16 cellular contexts compared by ENCODE assay signal in the genomic region with DNA sequence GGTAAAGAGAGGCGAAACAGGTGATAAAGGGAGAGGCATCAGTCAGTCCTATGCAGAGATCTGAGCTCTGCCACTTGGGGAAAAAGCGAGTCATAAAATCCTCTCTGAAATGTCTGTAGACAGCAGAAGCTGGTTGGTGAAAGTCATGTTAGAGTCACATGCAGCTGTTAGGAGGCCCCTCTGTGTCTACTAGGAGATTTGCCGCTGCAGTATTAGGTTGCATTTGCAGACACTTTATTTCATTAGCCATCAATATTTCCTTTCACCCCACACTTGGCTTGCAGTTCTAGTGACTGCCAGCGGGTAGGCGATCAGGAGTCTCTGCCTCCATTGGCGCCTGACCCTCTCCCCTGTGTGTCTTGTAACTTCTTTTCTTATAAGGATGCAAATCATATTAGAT. TPM values are rescaled to one million over a fixed set of nuclear protein-coding genes. Genes with fewer than 3 reads are reported as not detected.
DNase-seq lines count a peak whose midpoint lies in the region; ATAC-seq and TF ChIP-seq lines count a peak whose summit lies in the region.
"Had no signal": no experiment of that assay in that cellular context is flagged by ENCODE, and none has a peak within 500 bp of the region (broad histone marks: within the 10 kb centered on the region; RNA-seq: fewer than 3 reads in every experiment).

No MANE protein-coding gene starts in this region.

- no peaks in the 10 kb centered on the region for H3K36me3 Mint-ChIP-seq in activated CD8-positive, alpha-beta T cell treated with anti-CD3 and anti-CD28 coated beads for 36 hours (ENCODE audit: low read depth)

- H3K9me3 Mint-ChIP-seq in activated CD8-positive, alpha-beta T cell treated with anti-CD3 and anti-CD28 coated beads for 36 hours: no peaks in the 10 kb centered on the region

- no peak overlapping the region for H3K4me3 Mint-ChIP-seq in activated CD8-positive, alpha-beta T cell treated with anti-CD3 and anti-CD28 coated beads for 36 hours

- peaks cover 11% of the 10 kb centered on the region for H3K27me3 Mint-ChIP-seq in activated CD8-positive, alpha-beta T cell treated with anti-CD3 and anti-CD28 coated beads for 36 hours

- H3K9me3 ChIP-seq in HUES6 (ENCODE audit: control insufficient read depth, insufficient read depth, low read depth, low read length) (no peaks in the 10 kb centered on the region), osteoblast (ENCODE audit: low read depth, low read length) (no peaks in the 10 kb centered on the region), heart left ventricle (no peaks in the 10 kb centered on the region)
- H3K9me3 ChIP-seq: ascending aorta, Caco-2, gastrocnemius medialis, SJSA1 had no signal

- peak; percentile 87 for ATAC-seq in activated CD8-positive, alpha-beta T cell treated with anti-CD3 and anti-CD28 coated beads for 36 hours
- no peak for ATAC-seq in GM19351 (IDR thresholded peaks at IDR 0.05; ENCODE audit: unreplicated experiment)
- ATAC-seq in heart left ventricle: no peak
- ATAC-seq: right cardiac atrium had no signal

- no peak overlapping the region for H2AFZ ChIP-seq in osteoblast (ENCODE audit: low read length)

- no peaks in the 10 kb centered on the region for H4K20me1 ChIP-seq in osteoblast (ENCODE audit: insufficient read depth, low read length)

- H3K79me2 ChIP-seq in osteoblast (ENCODE audit: insufficient read depth, low read length): no peaks in the 10 kb centered on the region

- CTCF ChIA-PET in activated CD8-positive, alpha-beta T cell treated with anti-CD3 and anti-CD28 coated beads for 36 hours (lab: Charles Lee): interaction anchor here (0.9 to 1.5 kb wide), 3 partner anchors 14 to 84 kb away, joined by 3 to 7 read pairs (median 3); no protein-coding TSS in a partner anchor

- H3K4me1 ChIP-seq in HUES6 (ENCODE audit: control insufficient read depth, insufficient read depth, low read length): peaks cover 57% of the 10 kb centered on the region
- peaks cover 33% of the 10 kb centered on the region for H3K4me1 ChIP-seq in osteoblast (ENCODE audit: insufficient read depth, low read length)
- H3K4me1 ChIP-seq in heart left ventricle: no peaks in the 10 kb centered on the region
- H3K4me1 ChIP-seq: ascending aorta, Caco-2 had no signal

- no peak overlapping the region for H3K27ac Mint-ChIP-seq in activated CD8-positive, alpha-beta T cell treated with anti-CD3 and anti-CD28 coated beads for 36 hours

- no peaks in the 10 kb centered on the region for H3K27me3 ChIP-seq in HUES6 (ENCODE audit: control insufficient read depth, insufficient read depth, low read length)
- H3K27me3 ChIP-seq in osteoblast (ENCODE audit: insufficient read depth, low read length): peaks cover 11% of the 10 kb centered on the region
- H3K27me3 ChIP-seq in heart left ventricle: peaks cover 0 to 4% (median 0%) of the 10 kb centered on the region in 9 donors
- H3K27me3 ChIP-seq: ascending aorta, gastrocnemius medialis, SJSA1 had no signal

- H3K4me1 Mint-ChIP-seq in activated CD8-positive, alpha-beta T cell treated with anti-CD3 and anti-CD28 coated beads for 36 hours (ENCODE audit: low read depth): peaks cover 33% of the 10 kb centered on the region

- H3K9ac ChIP-seq in HUES6 (ENCODE audit: low read length): peak overlapping the region; percentile 59

- TF ChIP-seq CTCF in activated CD8-positive, alpha-beta T cell treated with anti-CD3 and anti-CD28 coated beads for 36 hours (IDR thresholded peaks at IDR 0.05): no peak
- TF ChIP-seq CTCF in osteoblast (IDR thresholded peaks at IDR 0.05; ENCODE audit: extremely low read depth, low read depth, low read length) (no peak), heart left ventricle (IDR thresholded peaks at IDR 0.05) (no peak), GM13977 (IDR thresholded peaks at IDR 0.05; ENCODE audit: extremely low read depth, insufficient read depth, missing control alignments) (no peak)

- 89 to 96% (median 92%) methylated on average over 6 of the region's 6 CpGs for WGBS in heart left ventricle, 4 donors

- DNase-seq in NCI-H2107 treated with DMSO at 0.1 percent for 48 hours (lab: John Stamatoyannopoulos, UW; ENCODE audit: unreplicated experiment) (peak; percentile 21), NCI-H2107 (lab: John Stamatoyannopoulos, UW) (no peak), osteoblast (ENCODE audit: insufficient read length, low spot score, missing footprints) (peak; percentile 37), heart left ventricle (no peak), GM13977 (ENCODE audit: low spot score) (no peak)
- peak; percentile 65 for DNase-seq in activated CD8-positive, alpha-beta T cell treated with anti-CD3 and anti-CD28 coated beads for 36 hours
- DNase-seq: Caco-2, gastrocnemius medialis, NCI-H1436 treated with DMSO at 0.1 percent for 48 hours, NCI-H526 treated with DMSO at 0.1 percent for 48 hours, right cardiac atrium had no signal

- in situ Hi-C loops in GM13977 (cut with MboI; ENCODE audit: low pct_unique_long_range_greater_than_20kb, low sequenced_read_pairs, unreplicated experiment): no loop called here

- POLR2A ChIA-PET in activated CD8-positive, alpha-beta T cell treated with anti-CD3 and anti-CD28 coated beads for 36 hours (lab: Charles Lee): interaction anchor here (1.0 kb wide), 1 partner anchor 66 kb away, joined by 3 read pairs; no protein-coding TSS in a partner anchor

- no peak overlapping the region for H3K4me3 ChIP-seq in HUES6 (ENCODE audit: low read depth, low read length)
- no peak overlapping the region for H3K4me3 ChIP-seq in osteoblast (ENCODE audit: insufficient read depth, low read length)
- H3K4me3 ChIP-seq in heart left ventricle: no peak overlapping the region
- H3K4me3 ChIP-seq: ascending aorta, gastrocnemius medialis, SJSA1 had no signal

- intact Hi-C loops in activated CD8-positive, alpha-beta T cell treated with anti-CD3 and anti-CD28 coated beads for 36 hours (cut with micrococcal nuclease): loop anchor here (5.0 kb wide), 1 partner anchor 80 kb away; no protein-coding TSS in a partner anchor
- intact Hi-C loops in heart left ventricle (cut with DNase I): no loop called here

- H3K27ac ChIP-seq in HUES6 (ENCODE audit: low read depth, low read length) (peak overlapping the region; percentile 65; the same call in 1 of the 2 replicates), osteoblast (ENCODE audit: low read depth, low read length) (no peak overlapping the region), heart left ventricle (no peak overlapping the region)
- H3K27ac ChIP-seq: ascending aorta, SJSA1 had no signal

- no peak overlapping the region for H3K4me2 ChIP-seq in osteoblast (ENCODE audit: insufficient read depth, low read length)

- no peak for TF ChIP-seq POLR2A in heart left ventricle (IDR thresholded peaks at IDR 0.05)

- H3K36me3 ChIP-seq in HUES6 (ENCODE audit: control insufficient read depth, insufficient read depth, low read length): no peaks in the 10 kb centered on the region
- H3K36me3 ChIP-seq in osteoblast (ENCODE audit: insufficient read depth, low read length): no peaks in the 10 kb centered on the region
- H3K36me3 ChIP-seq in heart left ventricle: no peaks in the 10 kb centered on the region
- H3K36me3 ChIP-seq: ascending aorta, gastrocnemius medialis, SJSA1 had no signal

RNA-seq across cellular contexts. Expression of gene ATP1A4, which starts 16.2 kb away (rescaled TPM):
- not detected for total RNA-seq in activated CD8-positive, alpha-beta T cell treated with anti-CD3 and anti-CD28 coated beads for 36 hours
- total RNA-seq in osteoblast (not detected in 2 replicates), heart left ventricle (1 to 10 TPM in 1 of 9 donors, under 1 TPM in 3, not detected in 5; 0.09 to 1.3 (median 0.29) TPM)
- polyA plus RNA-seq in heart left ventricle: under 1 TPM in 1 of 2 donors, not detected in 1; 0.12 TPM
- total RNA-seq: ascending aorta, Caco-2, kidney epithelial cell, SJSA1 had no signal

RNA-seq across cellular contexts. Expression of gene CASQ1, which starts 22.8 kb away (rescaled TPM):
- not detected for total RNA-seq in activated CD8-positive, alpha-beta T cell treated with anti-CD3 and anti-CD28 coated beads for 36 hours
- 0.29 and 0.36 TPM in 2 replicates for total RNA-seq in osteoblast
- 100 to 1,000 TPM in 1 of 9 donors, 10 to 100 TPM in 8; 23.6 to 129 (median 45.9) TPM for total RNA-seq in heart left ventricle
- polyA plus RNA-seq in heart left ventricle: 10 to 100 TPM; 35.4 to 55.9 TPM
- total RNA-seq: ascending aorta, Caco-2, kidney epithelial cell, SJSA1 had no signal

RNA-seq across cellular contexts. Expression of gene PEA15, which starts 37.6 kb away (rescaled TPM):
- 10 to 100 TPM; 31.8 to 34.1 TPM for total RNA-seq in activated CD8-positive, alpha-beta T cell treated with anti-CD3 and anti-CD28 coated beads for 36 hours
- total RNA-seq in osteoblast (200 and 217 TPM in 2 replicates), heart left ventricle (100 to 1,000 TPM; 134 to 581 (median 290) TPM)
- 1,000 to 10,000 TPM in 1 of 2 donors, 100 to 1,000 TPM in 1; 250 to 1,078 TPM for polyA plus RNA-seq in heart left ventricle

RNA-seq across cellular contexts. Expression of gene ATP1A2, which starts 52.0 kb away (rescaled TPM):
- not detected for total RNA-seq in activated CD8-positive, alpha-beta T cell treated with anti-CD3 and anti-CD28 coated beads for 36 hours
- 0.72 and 1.2 TPM in 2 replicates for total RNA-seq in osteoblast
- total RNA-seq in heart left ventricle: 100 to 1,000 TPM; 115 to 393 (median 280) TPM
- 10 to 100 TPM; 29.5 to 79.3 TPM for polyA plus RNA-seq in heart left ventricle

Comparison
In these comparisons a context has a peak if more than half of its experiments do, and no peak if none do; other contexts are left out.
1. DNase-seq: peak in NCI-H2107 treated with DMSO at 0.1 percent for 48 hours (single experiment), activated CD8-positive, alpha-beta T cell treated with anti-CD3 and anti-CD28 coated beads for 36 hours (single experiment) and osteoblast (single experiment); none in NCI-H2107 (single experiment), heart left ventricle (0 of 5) and GM13977 (single experiment).
2. RNA of gene CASQ1, which starts 22.8 kb away (total RNA-seq): 23.6 to 129 TPM in heart left ventricle; 0.29 to 0.36 TPM in osteoblast and not detected in activated CD8-positive, alpha-beta T cell treated with anti-CD3 and anti-CD28 coated beads for 36 hours; every median in the first group is over 10 times any median in the second.